27 cellular contexts compared by ENCODE assay signal in the genomic region with DNA sequence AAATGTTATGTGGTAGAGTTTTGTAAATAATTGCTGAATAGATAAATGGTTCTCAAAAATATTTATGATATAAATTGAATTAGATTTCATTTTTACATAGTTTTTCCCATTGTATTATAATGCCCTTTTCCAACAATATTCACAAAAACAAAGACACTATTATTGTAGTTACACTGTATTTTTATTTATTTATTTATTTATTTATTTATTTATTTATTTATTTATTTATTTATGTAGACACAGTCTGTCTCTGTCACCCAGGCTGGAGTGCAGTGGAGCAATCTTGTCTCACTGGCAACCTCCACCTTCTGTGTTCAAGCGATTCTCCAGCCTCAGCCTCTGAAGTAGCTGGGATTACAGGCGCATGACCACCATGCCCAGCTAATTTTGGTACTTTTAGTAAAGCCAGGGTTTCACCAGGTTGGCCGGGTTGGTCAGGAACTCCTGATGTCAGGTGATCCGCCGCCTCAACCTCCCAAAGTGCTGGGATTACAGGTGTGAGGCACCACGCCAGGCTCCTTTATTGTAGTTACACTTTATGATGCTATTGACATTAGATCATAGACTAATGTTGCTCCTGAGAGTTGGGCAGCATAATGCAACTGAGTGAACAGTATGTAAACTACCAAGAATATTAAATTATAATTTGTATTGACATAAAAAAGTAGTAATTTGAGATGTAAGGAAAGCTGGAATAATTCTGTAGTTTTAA.
"Had no signal": no experiment of that assay in that cellular context is flagged by ENCODE, and none has a peak within 500 bp of the region (broad histone marks: within the 10 kb centered on the region; RNA-seq: fewer than 3 reads in every experiment).

No MANE protein-coding gene starts in this region.

- H3K4me2 ChIP-seq: neural progenitor cell had no signal

- ATAC-seq: naive thymus-derived CD4-positive, alpha-beta T cell; natural killer cell; psoas muscle; right cardiac atrium; right lobe of liver; stimulated activated effector memory CD8-positive, alpha-beta T cell treated with anti-CD3 and anti-CD28 coated beads, Interleukin-12 subunit alpha, Interleukin-12 subunit beta, amount 100 ng/mL, for 72 hours; stimulated activated naive B cell treated with anti-CD40 and anti-IgM and Interleukin-4, amounts not matched to agents 10 μg/mL and 1 μg/mL and 100 μg/mL, for 72 hours had no signal

- FAIRE-seq: small intestine, urothelium cell line had no signal

- H3K9me3 ChIP-seq: ovary, psoas muscle, right lobe of liver, sigmoid colon, testis, tibial artery, vagina had no signal

- H3K4me1 ChIP-seq: neural progenitor cell, parathyroid adenoma, psoas muscle, right lobe of liver, sigmoid colon, spleen, suprapubic skin, testis, tibial artery, upper lobe of left lung, vagina had no signal

- H3K4me3 ChIP-seq: neural progenitor cell, ovary, psoas muscle, right lobe of liver, sigmoid colon, spleen, suprapubic skin, testis, tibial artery, upper lobe of left lung, vagina had no signal

- H3K27me3 ChIP-seq: neural progenitor cell, ovary, right lobe of liver, sigmoid colon, spleen, suprapubic skin, testis, tibial artery, upper lobe of left lung, vagina had no signal

- DNase-seq: naive thymus-derived CD4-positive, alpha-beta T cell; natural killer cell; occipital lobe; ovary; posterior cingulate gyrus; psoas muscle; right cardiac atrium; right lobe of liver; sigmoid colon; small intestine; spleen; stimulated activated CD4-positive, alpha-beta T cell treated with anti-CD3 and anti-CD28 coated beads, Interleukin-12 subunit alpha, Interleukin-12 subunit beta, amount 100 ng/mL, for 4 hours; stimulated activated CD4-positive, alpha-beta T cell treated with anti-CD3 and anti-CD28 coated beads, Interleukin-1b, Interleukin-23, amount 100 ng/mL, for 48 hours; stimulated activated CD4-positive, alpha-beta T cell treated with anti-CD3 and anti-CD28 coated beads, Interleukin-4, amount 100 ng/mL, for 1 hour; stimulated activated naive B cell treated with anti-CD40 and anti-IgM and Interleukin-4, amounts not matched to agents 10 μg/mL and 1 μg/mL and 100 μg/mL, for 72 hours; stimulated activated naive CD4-positive, alpha-beta T cell treated with Interleukin-2 at 50 U/mL for 16 hours; substantia nigra; testis; tibial artery; trophoblast cell; upper lobe of left lung had no signal

- H3K27ac ChIP-seq: neural progenitor cell, ovary, parathyroid adenoma, psoas muscle, right lobe of liver, sigmoid colon, spleen, suprapubic skin, testis, tibial artery, upper lobe of left lung, vagina had no signal

- H3K36me3 ChIP-seq: neural progenitor cell, ovary, right lobe of liver, sigmoid colon, spleen, suprapubic skin, tibial artery, upper lobe of left lung, vagina had no signal

- H3K9ac ChIP-seq: neural progenitor cell, parathyroid adenoma had no signal

- H3K79me2 ChIP-seq: parathyroid adenoma had no signal
